In the genomic region with DNA sequence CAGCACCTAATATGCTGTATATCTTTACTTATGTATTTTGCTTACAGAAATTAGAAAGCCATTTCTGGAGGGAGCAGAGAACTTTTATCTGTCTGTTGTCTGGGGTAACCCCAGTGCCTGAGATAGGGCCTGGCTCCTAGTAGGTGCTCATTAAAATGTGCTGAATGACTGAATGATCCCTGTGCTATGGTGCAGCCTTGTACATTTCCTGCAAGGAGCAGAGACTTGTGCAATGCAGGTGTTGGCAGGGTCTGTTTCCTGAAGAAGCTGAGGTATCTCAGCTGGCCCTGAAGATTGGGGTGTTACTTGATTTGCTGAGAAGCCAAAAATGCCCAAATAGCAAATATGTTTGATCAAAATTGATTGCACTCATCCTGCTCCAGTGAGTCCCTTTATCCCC, we compare ENCODE assay signal across 24 cellular contexts.
"Had no signal": no experiment of that assay in that cellular context is flagged by ENCODE, and none has a peak within 500 bp of the region (broad histone marks: within the 10 kb centered on the region; RNA-seq: fewer than 3 reads in every experiment).

No MANE protein-coding gene starts in this region.

- DNase-seq: Kasumi-1, MM.1S, NCI-H1105, NCI-H1417, NCI-H1436 treated with DMSO at 0.1 percent for 48 hours, NCI-H1694, NCI-H187 treated with DMSO at 0.1 percent for 48 hours, NCI-H2081, NCI-H2107, NCI-H226, NCI-H446, NCI-H510A, NCI-H524 treated with DMSO at 0.1 percent for 48 hours, NCI-H69, NCI-H774, Right ventricle myocardium superior, RPMI8226, SIG-M5 had no signal

- H3K9me3 ChIP-seq: SJSA1 had no signal

- H3K4me3 ChIP-seq: SJSA1, SK-N-MC had no signal

- H3K36me3 ChIP-seq: SJSA1 had no signal

- H3K27ac ChIP-seq: HL-60, KMS-11, SJSA1, SK-N-MC had no signal

- H3K9ac ChIP-seq: KMS-11 had no signal

- FAIRE-seq: HTR-8/SVneo, RCC 7860 had no signal

- H3K4me1 ChIP-seq: SJSA1 had no signal

- H3K4me2 ChIP-seq: KMS-11 had no signal
